ENCODE assay signal across 12 cellular contexts in genomic region chr3:27596920-27597319, GRCh38.
DNase-seq lines count a peak whose midpoint lies in the region; ATAC-seq and TF ChIP-seq lines count a peak whose summit lies in the region.
"Had no signal": no experiment of that assay in that cellular context is flagged by ENCODE, and none has a peak within 500 bp of the region (broad histone marks: within the 10 kb centered on the region; RNA-seq: fewer than 3 reads in every experiment).

No MANE protein-coding gene starts in this region.

- H3K27ac Mint-ChIP-seq in dendritic cell treated with granulocyte-macrophage colony-stimulating factor and Interleukin-4, amounts not matched to agents 40 ng/mL and 50 ng/mL, for 4 days: peak overlapping the region; percentile 84
- H3K27ac Mint-ChIP-seq: memory B cell had no signal

- no peak overlapping the region for H3K4me3 Mint-ChIP-seq in dendritic cell treated with granulocyte-macrophage colony-stimulating factor and Interleukin-4, amounts not matched to agents 40 ng/mL and 50 ng/mL, for 4 days
- H3K4me3 Mint-ChIP-seq: activated B cell treated with CpG ODN at 0.5 μM for 24 hours, memory B cell had no signal

- no peaks in the 10 kb centered on the region for H3K9me3 Mint-ChIP-seq in dendritic cell treated with granulocyte-macrophage colony-stimulating factor and Interleukin-4, amounts not matched to agents 40 ng/mL and 50 ng/mL, for 4 days
- H3K9me3 Mint-ChIP-seq: activated B cell treated with CpG ODN at 0.5 μM for 24 hours, memory B cell had no signal

- H3K27ac ChIP-seq in thoracic aorta: peak overlapping the region; percentile 19 to 45
- H3K27ac ChIP-seq: heart left ventricle had no signal

- no peaks in the 10 kb centered on the region for H3K27me3 ChIP-seq in thoracic aorta (replicated peaks; ENCODE audit: insufficient read depth)
- H3K27me3 ChIP-seq: heart left ventricle had no signal

- H3K36me3 ChIP-seq in thoracic aorta: no peaks in the 10 kb centered on the region
- H3K36me3 ChIP-seq: heart left ventricle had no signal

- no peak overlapping the region for H3K4me3 ChIP-seq in thoracic aorta
- H3K4me3 ChIP-seq: heart left ventricle had no signal

- no peaks in the 10 kb centered on the region for H3K9me3 ChIP-seq in thoracic aorta
- H3K9me3 ChIP-seq: heart left ventricle had no signal

- ATAC-seq in GM21515 (IDR thresholded peaks at IDR 0.05; ENCODE audit: unreplicated experiment) (peak; percentile 11), thoracic aorta (ENCODE audit: insufficient number of reproducible peaks, low FRiP score, low read depth) (no peak), HG03196 (IDR thresholded peaks at IDR 0.05; ENCODE audit: unreplicated experiment) (no peak)

- intact Hi-C loops in dendritic cell treated with granulocyte-macrophage colony-stimulating factor and Interleukin-4, amounts not matched to agents 40 ng/mL and 50 ng/mL, for 4 days (cut with micrococcal nuclease): loop anchor here (5.0 kb wide), 1 partner anchor 35 kb away; no protein-coding TSS in a partner anchor

- DNase-seq in HT1080 (ENCODE audit: low read depth) (peak; percentile 30), thoracic aorta (ENCODE audit: low spot score) (no peak), NCI-H2196 treated with DMSO at 0.1 percent for 48 hours (lab: John Stamatoyannopoulos, UW; ENCODE audit: unreplicated experiment) (no peak), ecto neural progenitor cell (ENCODE audit: low spot score) (no peak)
- DNase-seq: activated B cell treated with CpG ODN at 0.5 μM for 24 hours; activated effector memory CD4-positive, alpha-beta T cell treated with anti-CD3 and anti-CD28 coated beads, Interleukin-2, amount 50 U/mL, for 16 hours; heart left ventricle; NCI-H2171 had no signal

- no peak for TF ChIP-seq CTCF in thoracic aorta (IDR thresholded peaks at IDR 0.05)

- H3K36me3 Mint-ChIP-seq in dendritic cell treated with granulocyte-macrophage colony-stimulating factor and Interleukin-4, amounts not matched to agents 40 ng/mL and 50 ng/mL, for 4 days (ENCODE audit: low read depth): no peaks in the 10 kb centered on the region
- H3K36me3 Mint-ChIP-seq: memory B cell had no signal

- H3K27me3 Mint-ChIP-seq in dendritic cell treated with granulocyte-macrophage colony-stimulating factor and Interleukin-4, amounts not matched to agents 40 ng/mL and 50 ng/mL, for 4 days: no peaks in the 10 kb centered on the region
- H3K27me3 Mint-ChIP-seq: activated B cell treated with CpG ODN at 0.5 μM for 24 hours, memory B cell had no signal

- H3K4me1 Mint-ChIP-seq in dendritic cell treated with granulocyte-macrophage colony-stimulating factor and Interleukin-4, amounts not matched to agents 40 ng/mL and 50 ng/mL, for 4 days (ENCODE audit: low read depth): peaks cover 34% of the 10 kb centered on the region

- H3K4me1 ChIP-seq in thoracic aorta (ENCODE audit: control insufficient read depth in 1 of 2, low read depth in 2 of 2): peaks cover 9 to 30% of the 10 kb centered on the region in 2 donors
